In genomic region chr22:40856513-40857308, GRCh38 we compare ENCODE assay signal across 8 cellular contexts. TPM values are rescaled to one million over a fixed set of nuclear protein-coding genes. Genes with fewer than 3 reads are reported as not detected.
DNase-seq lines count a peak whose midpoint lies in the region; ATAC-seq and TF ChIP-seq lines count a peak whose summit lies in the region.

Gene ST13 (minus strand): TSS chr22:40856639. CDS start chr22:40856540, 99 bp downstream.
Gene XPNPEP3 (plus strand): TSS chr22:40857148. CDS start chr22:40857182, 34 bp downstream.

- peak; percentile 82 for ATAC-seq in GM21515 (IDR thresholded peaks at IDR 0.05; ENCODE audit: unreplicated experiment)

- H3K4me1 ChIP-seq in OCI-LY3 (ENCODE audit: low read length), result peaks cover 32% of the 10 kb centered on the region

- H3K79me2 ChIP-seq in OCI-LY3 (ENCODE audit: low read length), result peaks cover 95% of the 10 kb centered on the region

- H3K4me3 Mint-ChIP-seq in endothelial cell (ENCODE audit: unreplicated experiment) (peak within 1 kb of the TSS; percentile 100), mesothelial cell of epicardium (peak within 1 kb of the TSS; percentile 96)

- peak; percentile 83 for DNase-seq in DMS 273 treated with DMSO at 0.1 percent for 48 hours (lab: John Stamatoyannopoulos, UW)
- peak; percentile 85 for DNase-seq in HuH-7 (ENCODE audit: low spot score)
- DNase-seq in activated CD8-positive, alpha-beta memory T cell treated with anti-CD3 and anti-CD28 coated beads, Interleukin-2, amount 50 U/mL, for 48 hours, result peak; percentile 99
- DNase-seq in endothelial cell (ENCODE audit: low spot score), result peak; percentile 97
- DNase-seq in mesothelial cell of epicardium (ENCODE audit: low spot score in 2 of 2, unreplicated experiment in 2 of 2), result peak; percentile 93 to 96
- DNase-seq in stimulated activated CD8-positive, alpha-beta memory T cell treated with anti-CD3 and anti-CD28 coated beads, Interleukin-15, amount 100 ng/mL, for 48 hours (ENCODE audit: low read depth in 2 of 2), result peak; percentile 95 to 96

- H3K9me3 Mint-ChIP-seq in endothelial cell (ENCODE audit: unreplicated experiment) (no peaks in the 10 kb centered on the region), mesothelial cell of epicardium (no peaks in the 10 kb centered on the region)

- peaks cover 7% of the 10 kb centered on the region for H3K36me3 Mint-ChIP-seq in endothelial cell (ENCODE audit: low read depth, unreplicated experiment)
- peaks cover 7% of the 10 kb centered on the region for H3K36me3 Mint-ChIP-seq in mesothelial cell of epicardium

- peak within 1 kb of the TSS; percentile 94 for H3K4me2 ChIP-seq in OCI-LY3 (ENCODE audit: low read length)

- H3K36me3 ChIP-seq in OCI-LY3 (replicated peaks; ENCODE audit: low read depth, low read length), result peaks cover 7% of the 10 kb centered on the region

- peaks cover 4% of the 10 kb centered on the region for H3K27me3 Mint-ChIP-seq in endothelial cell (ENCODE audit: unreplicated experiment)
- H3K27me3 Mint-ChIP-seq in mesothelial cell of epicardium (ENCODE audit: low read depth), result no peaks in the 10 kb centered on the region

- peak within 1 kb of the TSS; percentile 92 for H3K27ac ChIP-seq in OCI-LY3 (ENCODE audit: low read length)

- H3K4me1 Mint-ChIP-seq in endothelial cell (ENCODE audit: unreplicated experiment), result peaks cover 26% of the 10 kb centered on the region
- H3K4me1 Mint-ChIP-seq in mesothelial cell of epicardium, result peaks cover 52% of the 10 kb centered on the region

- TF ChIP-seq CTCF in OCI-LY3 (IDR thresholded peaks at IDR 0.05; ENCODE audit: low read depth, low read length), result peak; percentile 33; the same call in 1 of the 2 replicates
- TF ChIP-seq CTCF in endothelial cell (IDR thresholded peaks at IDR 0.05; ENCODE audit: unreplicated experiment), result peak; percentile 51
- peak; percentile 25 for TF ChIP-seq CTCF in mesothelial cell of epicardium (IDR thresholded peaks at IDR 0.05; ENCODE audit: unreplicated experiment)

- peak within 1 kb of the TSS; percentile 96 for H3K9ac ChIP-seq in OCI-LY3 (ENCODE audit: low read length)

- H3K27ac Mint-ChIP-seq in endothelial cell (ENCODE audit: unreplicated experiment) (peak within 1 kb of the TSS; percentile 99), mesothelial cell of epicardium (peak within 1 kb of the TSS; percentile 100)

- no peaks in the 10 kb centered on the region for H3K9me3 ChIP-seq in OCI-LY3 (ENCODE audit: insufficient read depth, low read length)

- H2AFZ ChIP-seq in OCI-LY3 (ENCODE audit: low read depth, low read length), result peak within 1 kb of the TSS; percentile 80

- H3K4me3 ChIP-seq in OCI-LY3 (ENCODE audit: low read length), result peak within 1 kb of the TSS; percentile 90

- no peaks in the 10 kb centered on the region for H3K27me3 ChIP-seq in OCI-LY3 (ENCODE audit: low read depth, low read length)

- H4K20me1 ChIP-seq in OCI-LY3 (ENCODE audit: insufficient read depth, low read length), result peaks cover 14% of the 10 kb centered on the region; the same call in 1 of the 2 replicates

RNA-seq across cellular contexts. Expression of gene ST13, which starts in this region (rescaled TPM):
- 302 TPM for total RNA-seq in endothelial cell (ENCODE audit: unreplicated experiment)
- total RNA-seq in mesothelial cell of epicardium, result 327 to 365 TPM (median 344 TPM) in 3 replicates

RNA-seq across cellular contexts. Expression of gene XPNPEP3, which starts in this region (rescaled TPM):
- total RNA-seq in endothelial cell (ENCODE audit: unreplicated experiment), result 23.5 TPM
- total RNA-seq in mesothelial cell of epicardium, result 21.2 to 24.8 TPM (median 22.6 TPM) in 3 replicates

Comparison
In these comparisons a context has a peak if more than half of its experiments do, and no peak if none do; other contexts are left out.
1. Peak in every context shown above with its lines: DNase-seq, ATAC-seq, H3K4me3 ChIP-seq and H3K27ac ChIP-seq.